Comparison of ENCODE assay signal across 8 cellular contexts in the genomic region with DNA sequence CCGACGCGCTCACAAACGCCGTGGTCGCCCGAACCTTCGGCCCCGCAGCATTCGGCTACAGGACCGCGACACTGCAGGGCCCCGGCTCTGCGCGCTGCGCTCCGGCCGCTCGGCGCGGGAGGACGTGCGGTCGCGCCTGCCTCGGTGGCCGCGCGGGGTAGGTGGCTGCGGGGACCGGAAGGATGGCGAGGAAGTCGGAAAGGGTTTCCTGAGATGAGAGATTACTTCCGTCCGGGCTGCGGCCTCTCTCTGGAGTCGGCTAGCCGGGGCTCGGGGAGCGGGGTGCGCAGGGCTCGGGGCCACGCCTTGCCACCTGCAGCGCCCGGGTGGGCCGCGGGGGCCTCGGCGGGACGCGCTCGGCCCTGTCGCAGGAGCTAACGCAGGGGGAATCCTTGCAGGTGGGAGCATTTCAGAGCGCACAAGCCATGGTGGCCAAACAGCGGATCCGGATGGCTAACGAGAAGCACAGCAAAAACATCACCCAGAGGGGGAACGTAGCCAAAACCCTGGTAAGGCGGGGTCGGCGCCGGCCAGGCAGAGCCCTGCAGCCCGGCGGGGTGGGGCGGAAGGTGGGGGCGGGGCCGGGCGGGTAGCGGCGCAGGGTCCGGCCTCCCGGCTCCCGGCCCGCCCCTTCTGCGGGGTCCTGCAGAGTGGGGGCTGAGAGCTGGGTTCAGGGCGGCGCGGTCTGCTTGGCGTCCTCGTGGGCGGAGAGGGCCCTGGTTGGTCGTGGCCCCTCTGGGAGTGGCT. TPM values are rescaled to one million over a fixed set of nuclear protein-coding genes. Genes with fewer than 3 reads are reported as not detected.
DNase-seq lines count a peak whose midpoint lies in the region; ATAC-seq and TF ChIP-seq lines count a peak whose summit lies in the region.

Gene SERP2 (plus strand): TSS at position 224 of the 747 bp plus-strand sequence. CDS start 202 bp downstream, at position 426.

- no peak within 1 kb of the TSS for H3K27ac Mint-ChIP-seq in activated naive CD4-positive, alpha-beta T cell treated with anti-CD3 and anti-CD28 coated beads for 36 hours
- no peak within 1 kb of the TSS for H3K27ac Mint-ChIP-seq in activated naive CD4-positive, alpha-beta T cell treated with anti-CD3 and anti-CD28 coated beads, Interleukin-2, amount 10 ng/mL, durations not matched to agents 7 days and 5 days

- intact Hi-C loops in activated naive CD4-positive, alpha-beta T cell treated with anti-CD3 and anti-CD28 coated beads for 36 hours (cut with micrococcal nuclease): no loop called here

- peaks cover 11% of the 10 kb centered on the region for H3K4me1 Mint-ChIP-seq in activated naive CD4-positive, alpha-beta T cell treated with anti-CD3 and anti-CD28 coated beads for 36 hours (ENCODE audit: low read depth)
- peaks cover 4% of the 10 kb centered on the region for H3K4me1 Mint-ChIP-seq in activated naive CD4-positive, alpha-beta T cell treated with anti-CD3 and anti-CD28 coated beads, Interleukin-2, amount 10 ng/mL, durations not matched to agents 7 days and 5 days

- in situ Hi-C loops in astrocyte of the spinal cord (cut with HindIII; ENCODE audit: low sequenced_read_pairs): no loop called here

- peaks cover 47% of the 10 kb centered on the region for H3K27me3 Mint-ChIP-seq in activated naive CD4-positive, alpha-beta T cell treated with anti-CD3 and anti-CD28 coated beads for 36 hours (ENCODE audit: low read depth)
- peaks cover 41% of the 10 kb centered on the region for H3K27me3 Mint-ChIP-seq in activated naive CD4-positive, alpha-beta T cell treated with anti-CD3 and anti-CD28 coated beads, Interleukin-2, amount 10 ng/mL, durations not matched to agents 7 days and 5 days

- TF ChIP-seq CTCF in astrocyte of the spinal cord (IDR thresholded peaks at IDR 0.05; ENCODE audit: low read depth, low read length): no peak

- CTCF ChIA-PET in activated naive CD4-positive, alpha-beta T cell treated with anti-CD3 and anti-CD28 coated beads for 36 hours (lab: Charles Lee): no interaction called here
- CTCF ChIA-PET in activated naive CD4-positive, alpha-beta T cell treated with anti-CD3 and anti-CD28 coated beads, Interleukin-2, amount 10 ng/mL, durations not matched to agents 7 days and 5 days (lab: Charles Lee): no interaction called here

- peak within 1 kb of the TSS; percentile 37 for H3K4me3 ChIP-seq in astrocyte of the spinal cord (ENCODE audit: low read depth, low read length)
- peak within 1 kb of the TSS; percentile 23 to 52 (median 36) for H3K4me3 ChIP-seq in skin epidermis

- peak within 1 kb of the TSS in 7 of 21 experiments; percentile 17 to 62 (median 32) for H3K27ac ChIP-seq in skin epidermis

- ATAC-seq in HG03520 (IDR thresholded peaks at IDR 0.05; ENCODE audit: unreplicated experiment): no peak
- ATAC-seq in HG03159 (IDR thresholded peaks at IDR 0.05; ENCODE audit: unreplicated experiment): no peak

- H3K36me3 Mint-ChIP-seq in activated naive CD4-positive, alpha-beta T cell treated with anti-CD3 and anti-CD28 coated beads for 36 hours (ENCODE audit: low read depth): no peaks in the 10 kb centered on the region
- H3K36me3 Mint-ChIP-seq in activated naive CD4-positive, alpha-beta T cell treated with anti-CD3 and anti-CD28 coated beads, Interleukin-2, amount 10 ng/mL, durations not matched to agents 7 days and 5 days: no peaks in the 10 kb centered on the region

- peak within 1 kb of the TSS; percentile 42 for H3K4me3 Mint-ChIP-seq in activated naive CD4-positive, alpha-beta T cell treated with anti-CD3 and anti-CD28 coated beads for 36 hours
- no peak within 1 kb of the TSS for H3K4me3 Mint-ChIP-seq in activated naive CD4-positive, alpha-beta T cell treated with anti-CD3 and anti-CD28 coated beads, Interleukin-2, amount 10 ng/mL, durations not matched to agents 7 days and 5 days

- H3K9me3 Mint-ChIP-seq in activated naive CD4-positive, alpha-beta T cell treated with anti-CD3 and anti-CD28 coated beads for 36 hours: no peaks in the 10 kb centered on the region
- no peaks in the 10 kb centered on the region for H3K9me3 Mint-ChIP-seq in activated naive CD4-positive, alpha-beta T cell treated with anti-CD3 and anti-CD28 coated beads, Interleukin-2, amount 10 ng/mL, durations not matched to agents 7 days and 5 days

- DNase-seq in activated naive CD4-positive, alpha-beta T cell treated with anti-CD3 and anti-CD28 coated beads for 36 hours: no peak
- no peak for DNase-seq in activated naive CD4-positive, alpha-beta T cell treated with anti-CD3 and anti-CD28 coated beads, Interleukin-2, amount 10 ng/mL, durations not matched to agents 7 days and 5 days
- DNase-seq in astrocyte of the spinal cord (ENCODE audit: low read depth, low spot score) (peak; percentile 32), iPS-NIHi11 (ENCODE audit: low spot score) (peak; percentile 93), HT-29 (ENCODE audit: low spot score) (no peak)

RNA-seq across cellular contexts. Expression of gene SERP2, which starts in this region (rescaled TPM):
- total RNA-seq in activated naive CD4-positive, alpha-beta T cell treated with anti-CD3 and anti-CD28 coated beads for 36 hours: under 1 TPM; 0.38 to 0.64 TPM
- total RNA-seq in HT-29 (2014; rRNA removed; shearing (Covaris generic)): 5.4 and 7.7 TPM in 2 replicates

Comparison
In these comparisons a context has a peak if more than half of its experiments do, and no peak if none do; other contexts are left out.
1. DNase-seq: peak in astrocyte of the spinal cord (single experiment) and iPS-NIHi11 (single experiment); none in activated naive CD4-positive, alpha-beta T cell treated with anti-CD3 and anti-CD28 coated beads for 36 hours (single experiment), activated naive CD4-positive, alpha-beta T cell treated with anti-CD3 and anti-CD28 coated beads, Interleukin-2, amount 10 ng/mL, durations not matched to agents 7 days and 5 days (single experiment) and HT-29 (single experiment).